8 cellular contexts compared by ENCODE assay signal in genomic region chr4:44738615-44739014, GRCh38. TPM values are rescaled to one million over a fixed set of nuclear protein-coding genes. Genes with fewer than 3 reads are reported as not detected.
DNase-seq lines count a peak whose midpoint lies in the region; FAIRE-seq and TF ChIP-seq lines count a peak whose summit lies in the region.

No MANE protein-coding gene starts in this region.

- no peak overlapping the region for H3K27ac ChIP-seq in OCI-LY1 (ENCODE audit: low read depth, low read length, poor library complexity, severe bottlenecking)
- no peak overlapping the region for H3K27ac ChIP-seq in kidney (ENCODE audit: low read depth in 2 of 2, low read length in 2 of 2)

- H3K9ac ChIP-seq in OCI-LY1 (ENCODE audit: low read length) (no peak overlapping the region), kidney (ENCODE audit: low read length in 2 of 2) (no peak overlapping the region)

- H3F3A ChIP-seq in OCI-LY1 (ENCODE audit: insufficient read depth, low read length) = no peaks in the 10 kb centered on the region

- no peaks in the 10 kb centered on the region for H3K9me2 ChIP-seq in OCI-LY1 (ENCODE audit: low read depth, low read length)

- H3K9me3 ChIP-seq in OCI-LY1 (ENCODE audit: low read length) = no peaks in the 10 kb centered on the region
- no peaks in the 10 kb centered on the region for H3K9me3 ChIP-seq in kidney (ENCODE audit: control insufficient read depth in 1 of 2, low read length in 2 of 2)

- H3K4me1 Mint-ChIP-seq in T-helper 2 cell treated with Interferon-gamma antibody and Interleukin-4, amounts not matched to agents 5 μg/mL and 100 μg/mL, for 36 hours (ENCODE audit: low read depth) = no peaks in the 10 kb centered on the region

- H3K9me3 Mint-ChIP-seq in T-helper 2 cell treated with Interferon-gamma antibody and Interleukin-4, amounts not matched to agents 5 μg/mL and 100 μg/mL, for 36 hours = no peaks in the 10 kb centered on the region

- H3K36me3 Mint-ChIP-seq in T-helper 2 cell treated with Interferon-gamma antibody and Interleukin-4, amounts not matched to agents 5 μg/mL and 100 μg/mL, for 36 hours (ENCODE audit: low read depth) = no peaks in the 10 kb centered on the region

- intact Hi-C loops in kidney (cut with DNase I) = no loop called here
- intact Hi-C loops in posterior vena cava (cut with DNase I) = no loop called here

- H2AFZ ChIP-seq in OCI-LY1 (ENCODE audit: low read length) = no peak overlapping the region

- H3K27ac Mint-ChIP-seq in T-helper 2 cell treated with Interferon-gamma antibody and Interleukin-4, amounts not matched to agents 5 μg/mL and 100 μg/mL, for 36 hours = no peak overlapping the region

- no peaks in the 10 kb centered on the region for H3K27me3 ChIP-seq in OCI-LY1 (ENCODE audit: insufficient read depth, low read length)

- H3K79me2 ChIP-seq in OCI-LY1 (ENCODE audit: insufficient read depth, low read length) = no peaks in the 10 kb centered on the region

- H3K4me3 Mint-ChIP-seq in T-helper 2 cell treated with Interferon-gamma antibody and Interleukin-4, amounts not matched to agents 5 μg/mL and 100 μg/mL, for 36 hours = no peak overlapping the region

- no peaks in the 10 kb centered on the region for H3K4me1 ChIP-seq in OCI-LY1 (ENCODE audit: insufficient read depth, low read length, severe bottlenecking)
- no peaks in the 10 kb centered on the region for H3K4me1 ChIP-seq in kidney (ENCODE audit: control insufficient read depth in 1 of 2, insufficient read depth in 1 of 2, low read depth in 1 of 2, low read length in 2 of 2)

- FAIRE-seq in kidney (lab: Jason Lieb, UNC) = no peak

- no peak overlapping the region for H3K4me2 ChIP-seq in OCI-LY1 (ENCODE audit: low read length)

- H4K20me1 ChIP-seq in OCI-LY1 (ENCODE audit: insufficient read depth, low read length) = no peaks in the 10 kb centered on the region

- peak; percentile 21 for DNase-seq in GM12865 (ENCODE audit: low read depth)
- DNase-seq in H4 (ENCODE audit: low spot score) = peak; percentile 33
- no peak for DNase-seq in kidney
- DNase-seq in pons (ENCODE audit: low spot score) = no peak
- DNase-seq in posterior vena cava (ENCODE audit: low spot score) = no peak
- DNase-seq in T-helper 2 cell treated with Interferon-gamma antibody and Interleukin-4, amounts not matched to agents 5 μg/mL and 100 μg/mL, for 36 hours (ENCODE audit: low spot score) = no peak
- DNase-seq in NCI-H1105 (lab: John Stamatoyannopoulos, UW) = no peak

- H3K36me3 ChIP-seq in OCI-LY1 (ENCODE audit: insufficient read depth, low read length) = no peaks in the 10 kb centered on the region
- no peaks in the 10 kb centered on the region for H3K36me3 ChIP-seq in kidney (ENCODE audit: control insufficient read depth in 1 of 2, insufficient read depth in 2 of 2, low read length in 2 of 2)

- peaks cover 11% of the 10 kb centered on the region for H3K27me3 Mint-ChIP-seq in T-helper 2 cell treated with Interferon-gamma antibody and Interleukin-4, amounts not matched to agents 5 μg/mL and 100 μg/mL, for 36 hours (ENCODE audit: low read depth)

- H3K4me3 ChIP-seq in GM12865 (ENCODE audit: low read depth, low read length) (no peak overlapping the region), OCI-LY1 (ENCODE audit: low read depth, low read length, poor library complexity, severe bottlenecking) (no peak overlapping the region), kidney (ENCODE audit: low read length in 2 of 2) (no peak overlapping the region)

- TF ChIP-seq CTCF in GM12865 (IDR thresholded peaks at IDR 0.05; ENCODE audit: insufficient read depth, low read depth, low read length, missing control alignments) = peak; percentile 52
- TF ChIP-seq CTCF in OCI-LY1 (IDR thresholded peaks at IDR 0.05; ENCODE audit: low read length) = peak; percentile 38; the same call in 1 of the 2 replicates
- peak; percentile 10 for TF ChIP-seq CTCF in kidney (IDR thresholded peaks at IDR 0.05; ENCODE audit: borderline replicate concordance, extremely low read depth, insufficient read depth)

RNA-seq across cellular contexts. Expression of gene GNPDA2, which starts 12.3 kb away (rescaled TPM):
- total RNA-seq in H4 (2014; rRNA removed; shearing (Covaris generic)) = 29.8 and 50.2 TPM in 2 replicates
- total RNA-seq in kidney (19.4 TPM), posterior vena cava (10 to 100 TPM; 20.9 to 21.7 TPM)
- 12.3 TPM for polyA plus RNA-seq in kidney (ENCODE audit: insufficient read depth, low read depth, low replicate concordance)

Comparison
In these comparisons a context has a peak if more than half of its experiments do, and no peak if none do; other contexts are left out.
1. DNase-seq: peak in GM12865 (single experiment) and H4 (single experiment); none in kidney (single experiment), pons (single experiment), posterior vena cava (single experiment), T-helper 2 cell treated with Interferon-gamma antibody and Interleukin-4, amounts not matched to agents 5 μg/mL and 100 μg/mL, for 36 hours (single experiment) and NCI-H1105 (single experiment).
2. Peak in every context shown above with its lines, with median percentiles within 50 percentile points of each other: CTCF ChIP-seq.